10 cellular contexts compared by ENCODE assay signal in genomic region chr5:6733411-6734242, GRCh38. TPM values are rescaled to one million over a fixed set of nuclear protein-coding genes. Genes with fewer than 3 reads are reported as not detected.
DNase-seq lines count a peak whose midpoint lies in the region; ATAC-seq and TF ChIP-seq lines count a peak whose summit lies in the region.
"Had no signal": no experiment of that assay in that cellular context is flagged by ENCODE, and none has a peak within 500 bp of the region (broad histone marks: within the 10 kb centered on the region; RNA-seq: fewer than 3 reads in every experiment).

No MANE protein-coding gene starts in this region.

- H3K4me1 Mint-ChIP-seq in CD4-positive, alpha-beta memory T cell = peaks cover 50 to 84% (median 62%) of the 10 kb centered on the region in 4 donors
- H3K4me1 Mint-ChIP-seq in osteocyte (ENCODE audit: unreplicated experiment) (peaks cover 44% of the 10 kb centered on the region), type B pancreatic cell (ENCODE audit: unreplicated experiment) (peaks cover 37% of the 10 kb centered on the region)

- peaks cover 10 to 27% of the 10 kb centered on the region in 2 donors for H3K36me3 Mint-ChIP-seq in CD4-positive, alpha-beta memory T cell
- peaks cover 7% of the 10 kb centered on the region for H3K36me3 Mint-ChIP-seq in osteocyte (ENCODE audit: unreplicated experiment)
- peaks cover 13% of the 10 kb centered on the region for H3K36me3 Mint-ChIP-seq in type B pancreatic cell

- intact Hi-C loops in CD4-positive, alpha-beta memory T cell (cut with micrococcal nuclease) = no loop called here
- intact Hi-C loops in dorsolateral prefrontal cortex (cut with DNase I) = no loop called here

- H3K9me3 Mint-ChIP-seq in CD4-positive, alpha-beta memory T cell = no peaks in the 10 kb centered on the region
- no peaks in the 10 kb centered on the region for H3K9me3 Mint-ChIP-seq in osteocyte (ENCODE audit: unreplicated experiment)
- no peaks in the 10 kb centered on the region for H3K9me3 Mint-ChIP-seq in type B pancreatic cell
- H3K9me3 Mint-ChIP-seq: nephron progenitor cell had no signal

- no peak for ATAC-seq in RWPE2 (ENCODE audit: low read depth)
- ATAC-seq in GM21825 (IDR thresholded peaks at IDR 0.05; ENCODE audit: unreplicated experiment) = no peak

- no peak overlapping the region for H3K27ac ChIP-seq in CD4-positive, alpha-beta memory T cell (ENCODE audit: low read depth, low read length)
- H3K27ac ChIP-seq in RWPE2 (ENCODE audit: poor library complexity, severe bottlenecking) (peak overlapping the region; percentile 84), dorsolateral prefrontal cortex (peak overlapping the region in 42 of 59 donors; percentile 2 to 80 (median 60))

- peak overlapping the region in 2 of 8 donors; percentile 0 to 6 for H3K4me3 Mint-ChIP-seq in CD4-positive, alpha-beta memory T cell
- H3K4me3 Mint-ChIP-seq in osteocyte (ENCODE audit: unreplicated experiment) (no peak overlapping the region), type B pancreatic cell (no peak overlapping the region)
- H3K4me3 Mint-ChIP-seq: nephron progenitor cell had no signal

- H3K27me3 Mint-ChIP-seq in CD4-positive, alpha-beta memory T cell = no peaks in the 10 kb centered on the region
- no peaks in the 10 kb centered on the region for H3K27me3 Mint-ChIP-seq in osteocyte (ENCODE audit: unreplicated experiment)
- H3K27me3 Mint-ChIP-seq in type B pancreatic cell = no peaks in the 10 kb centered on the region

- H3K36me3 ChIP-seq in CD4-positive, alpha-beta memory T cell (ENCODE audit: insufficient read depth, low read length) = peaks cover 6% of the 10 kb centered on the region
- peaks cover 31% of the 10 kb centered on the region for H3K36me3 ChIP-seq in RWPE2 (ENCODE audit: low read depth)

- no peaks in the 10 kb centered on the region for H3K9me3 ChIP-seq in CD4-positive, alpha-beta memory T cell (ENCODE audit: control insufficient read depth in 1 of 2, low read length in 2 of 2)
- H3K9me3 ChIP-seq in RWPE2 (ENCODE audit: severe bottlenecking) = no peaks in the 10 kb centered on the region

- H3K27me3 ChIP-seq in CD4-positive, alpha-beta memory T cell (ENCODE audit: insufficient read depth, low read length) = no peaks in the 10 kb centered on the region
- no peaks in the 10 kb centered on the region for H3K27me3 ChIP-seq in RWPE2 (ENCODE audit: insufficient read depth, poor library complexity, severe bottlenecking)
- no peaks in the 10 kb centered on the region for H3K27me3 ChIP-seq in dorsolateral prefrontal cortex

- DNase-seq in CD4-positive, alpha-beta memory T cell = no peak
- DNase-seq in RWPE2 (ENCODE audit: low spot score) (peak; percentile 16), dorsolateral prefrontal cortex (no peak), osteocyte (ENCODE audit: extremely low spot score, unreplicated experiment) (no peak), NCI-H526 treated with DMSO at 0.1 percent for 48 hours (lab: John Stamatoyannopoulos, UW) (no peak), DMS 273 (lab: John Stamatoyannopoulos, UW; ENCODE audit: unreplicated experiment) (no peak), type B pancreatic cell (ENCODE audit: extremely low spot score, unreplicated experiment) (no peak)
- DNase-seq: erythroblast, nephron progenitor cell had no signal

- POLR2A ChIA-PET in CD4-positive, alpha-beta memory T cell (lab: Charles Lee; ENCODE audit: partially characterized antibody) = no interaction called here

- H3K4me3 ChIP-seq in CD4-positive, alpha-beta memory T cell (ENCODE audit: low read length in 2 of 2) = no peak overlapping the region
- H3K4me3 ChIP-seq in RWPE2 (ENCODE audit: severe bottlenecking) (no peak overlapping the region), dorsolateral prefrontal cortex (peak overlapping the region in 3 of 59 donors; percentile 1 to 15 (median 5))

- TF ChIP-seq CTCF in RWPE2 (IDR thresholded peaks at IDR 0.05; ENCODE audit: poor library complexity, severe bottlenecking) (no peak), dorsolateral prefrontal cortex (IDR thresholded peaks at IDR 0.05 in 54 of 56, conservative IDR thresholded peaks at IDR 0.05 in 2 of 56; ENCODE audit: low read depth in 1 of 56, partially characterized antibody in 56 of 56) (no peak), osteocyte (IDR thresholded peaks at IDR 0.05) (no peak), type B pancreatic cell (conservative IDR thresholded peaks at IDR 0.05) (no peak)

- CTCF ChIA-PET in CD4-positive, alpha-beta memory T cell (lab: Charles Lee; ENCODE audit: partially characterized antibody) = interaction anchor here (7.1 kb wide), 1 partner anchor 10 kb away, joined by 38 read pairs; no protein-coding TSS in a partner anchor

- H3K4me1 ChIP-seq in CD4-positive, alpha-beta memory T cell (ENCODE audit: insufficient read depth, low read length) = peaks cover 57% of the 10 kb centered on the region
- peaks cover 28% of the 10 kb centered on the region for H3K4me1 ChIP-seq in RWPE2 (ENCODE audit: insufficient read depth, poor library complexity, severe bottlenecking)

- H3K27ac Mint-ChIP-seq in CD4-positive, alpha-beta memory T cell = peak overlapping the region in 6 of 7 donors; percentile 3 to 65 (median 16)
- H3K27ac Mint-ChIP-seq in osteocyte (ENCODE audit: unreplicated experiment) = peak overlapping the region; percentile 90
- no peak overlapping the region for H3K27ac Mint-ChIP-seq in type B pancreatic cell

RNA-seq across cellular contexts. Expression of gene TENT4A, which starts 20.4 kb away (rescaled TPM):
- 10 to 100 TPM; 44.9 to 49.1 TPM for total RNA-seq in CD4-positive, alpha-beta memory T cell
- 1 to 10 TPM in 1 of 2 donors, under 1 TPM in 1; 0.55 to 1.8 TPM for polyA plus RNA-seq in CD4-positive, alpha-beta memory T cell
- total RNA-seq in dorsolateral prefrontal cortex (10 to 100 TPM; 22.3 to 43.3 (median 32.9) TPM), osteocyte (21.3 and 21.6 TPM in 2 replicates), type B pancreatic cell (ENCODE audit: low replicate concordance) (21.7 and 34.1 TPM in 2 replicates)
